Comparison of ENCODE assay signal across 16 cellular contexts in the genomic region with DNA sequence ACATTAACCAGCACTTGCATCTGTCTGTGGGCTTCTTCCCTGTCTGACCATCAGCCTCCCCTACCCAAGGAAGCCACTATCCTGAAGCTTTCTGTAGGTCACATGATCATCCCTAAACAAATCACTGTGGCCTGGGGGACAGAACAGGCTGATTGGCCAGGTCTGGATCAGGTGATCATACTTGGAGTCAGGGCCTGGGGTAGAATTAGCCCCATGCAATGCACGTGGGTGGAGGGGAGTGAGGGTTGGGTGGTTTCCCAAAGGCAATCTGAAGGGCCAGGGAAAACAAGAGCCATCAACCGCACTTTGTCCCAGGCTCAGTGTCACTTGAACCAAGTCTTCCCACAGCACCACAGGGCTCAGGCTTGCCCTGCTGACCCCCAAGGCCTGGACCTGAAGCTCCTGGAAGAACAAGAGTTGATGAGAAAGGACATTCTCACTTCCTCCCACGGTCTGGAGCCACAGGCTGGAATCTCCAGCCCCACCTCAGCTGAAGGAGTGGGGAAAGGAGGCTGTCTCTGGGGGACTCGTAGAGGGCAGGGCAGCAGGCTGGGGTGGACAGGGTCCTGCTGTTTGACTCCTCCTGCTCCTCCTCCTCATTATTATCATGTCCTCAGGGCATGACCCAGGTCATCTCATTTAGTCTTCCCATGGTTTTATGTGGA. TPM values are rescaled to one million over a fixed set of nuclear protein-coding genes. Genes with fewer than 3 reads are reported as not detected.
A peak's percentile ranks its signal among the peaks of the same experiment; 100 is the strongest.
DNase-seq lines count a peak whose midpoint lies in the region; TF ChIP-seq lines count a peak whose summit lies in the region.
"Had no signal": no experiment of that assay in that cellular context is flagged by ENCODE, and none has a peak within 500 bp of the region (broad histone marks: within the 10 kb centered on the region; RNA-seq: fewer than 3 reads in every experiment).

No MANE protein-coding gene starts in this region.

- CTCF ChIA-PET in HEK293T (lab: Yijun Ruan, JAX): no interaction called here

- H3K27me3 ChIP-seq in WERI-Rb-1 (ENCODE audit: insufficient read depth, low read depth, severe bottlenecking) (no peaks in the 10 kb centered on the region), colonic mucosa (no peaks in the 10 kb centered on the region)
- H3K27me3 ChIP-seq: MG63 had no signal

- no peaks in the 10 kb centered on the region for H3K36me3 ChIP-seq in WERI-Rb-1
- no peaks in the 10 kb centered on the region for H3K36me3 ChIP-seq in colonic mucosa
- H3K36me3 ChIP-seq: MG63 had no signal

- peak; percentile 60 for DNase-seq in ELF-1 (ENCODE audit: low read depth, low spot score)
- DNase-seq in HEK293T (ENCODE audit: extremely low spot score): no peak
- DNase-seq in WERI-Rb-1: no peak
- no peak for DNase-seq in nephron progenitor cell
- DNase-seq in colonic mucosa: no peak
- DNase-seq in DMS53 (lab: John Stamatoyannopoulos, UW): no peak
- DNase-seq in occipital lobe (lab: John Stamatoyannopoulos, UW): no peak
- no peak for DNase-seq in NCI-H345 (lab: John Stamatoyannopoulos, UW)
- DNase-seq: CD8-positive, alpha-beta memory T cell; H9; MG63; NCI-H1092; NCI-H146; NCI-H2081; NCI-H510A treated with DMSO at 0.1 percent for 48 hours; SHP77 treated with DMSO at 0.1 percent for 48 hours had no signal

- H3K27ac ChIP-seq in WERI-Rb-1 (peak overlapping the region; percentile 69), colonic mucosa (no peak overlapping the region)

- H3K27ac Mint-ChIP-seq in nephron progenitor cell: peak overlapping the region; percentile 62

- POLR2A ChIA-PET in HEK293T (lab: Yijun Ruan, JAX): no interaction called here

- H3K27me3 Mint-ChIP-seq in nephron progenitor cell (ENCODE audit: low read depth, poor library complexity): no peaks in the 10 kb centered on the region

- no peaks in the 10 kb centered on the region for H3K4me1 ChIP-seq in colonic mucosa

- H3K9ac ChIP-seq in colonic mucosa (ENCODE audit: low read depth in 2 of 2, low read length in 2 of 2): no peak overlapping the region

- H3K9me3 ChIP-seq in WERI-Rb-1 (ENCODE audit: severe bottlenecking) (no peaks in the 10 kb centered on the region), colonic mucosa (no peaks in the 10 kb centered on the region)
- H3K9me3 ChIP-seq: MG63 had no signal

- H3K4me3 Mint-ChIP-seq in nephron progenitor cell: peak overlapping the region; percentile 31
- H3K4me3 Mint-ChIP-seq: H9 had no signal

- intact Hi-C loops in colonic mucosa (cut with DNase I): no loop called here

- no peak for TF ChIP-seq CTCF in WERI-Rb-1 (IDR thresholded peaks at IDR 0.05; ENCODE audit: low read depth, low read length)
- TF ChIP-seq CTCF in nephron progenitor cell (IDR thresholded peaks at IDR 0.05): no peak
- no peak for TF ChIP-seq CTCF in colonic mucosa (IDR thresholded peaks at IDR 0.05)

- H3K9me3 Mint-ChIP-seq in nephron progenitor cell: no peaks in the 10 kb centered on the region
- H3K9me3 Mint-ChIP-seq: CD8-positive, alpha-beta memory T cell; H9 had no signal

- no peaks in the 10 kb centered on the region for H3K36me3 Mint-ChIP-seq in nephron progenitor cell (ENCODE audit: low read depth)
- H3K36me3 Mint-ChIP-seq: CD8-positive, alpha-beta memory T cell had no signal

- peaks cover 54% of the 10 kb centered on the region for H3K4me1 Mint-ChIP-seq in nephron progenitor cell

- H3K4me3 ChIP-seq in WERI-Rb-1 (ENCODE audit: low read depth, low read length): no peak overlapping the region
- H3K4me3 ChIP-seq in colonic mucosa: no peak overlapping the region
- H3K4me3 ChIP-seq: MG63 had no signal

TF ChIP-seq in HEK293T, 16 proteins besides CTCF, POLR2A, EP300 and RAD21:
- peak; percentile 68 for TF ChIP-seq L3MBTL2 (conservative IDR thresholded peaks at IDR 0.05)
- TF ChIP-seq TARDBP (IDR thresholded peaks at IDR 0.05): no peak

RNA-seq across cellular contexts. Expression of gene TSPAN18, which starts 31.5 kb away (rescaled TPM):
- total RNA-seq in colonic mucosa (10 to 100 TPM in 1 of 2 donors, 1 to 10 TPM in 1; 3.4 to 13.4 TPM), occipital lobe (19.7 TPM)
